In genomic region chr16:5508371-5508770, GRCh38 we compare ENCODE assay signal across 28 cellular contexts.
"Had no signal": no experiment of that assay in that cellular context is flagged by ENCODE, and none has a peak within 500 bp of the region (broad histone marks: within the 10 kb centered on the region; RNA-seq: fewer than 3 reads in every experiment).

No MANE protein-coding gene starts in this region.

- H3K27me3 ChIP-seq: neural progenitor cell, neutrophil, right lobe of liver, tibial nerve, vagina had no signal

- H3K9ac ChIP-seq: neural progenitor cell, parathyroid adenoma had no signal

- DNase-seq: hippocampal formation; kidney glomerular epithelial cell; left cardiac atrium; left lung; lower lobe of right lung; mammary epithelial cell; mesenchymal stem cell; naive B cell; natural killer cell; nephron progenitor cell; occipital lobe; psoas muscle; right lobe of liver; stimulated activated CD4-positive, alpha-beta T cell treated with anti-CD3 and anti-CD28 coated beads, Interleukin-1b, Interleukin-23, amount 100 ng/mL, for 48 hours; stimulated activated CD4-positive, alpha-beta T cell treated with anti-CD3 and anti-CD28 coated beads, Interleukin-2, amount 100 ng/mL, for 48 hours; stimulated activated CD4-positive, alpha-beta T cell treated with anti-CD3 and anti-CD28 coated beads, Interleukin-4, amount 100 ng/mL, for 4 hours; stimulated activated CD8-positive, alpha-beta memory T cell treated with anti-CD3 and anti-CD28 coated beads, Interleukin-4, amount 100 ng/mL, for 48 hours; stimulated activated naive CD4-positive, alpha-beta T cell treated with Interleukin-2 at 50 U/mL for 16 hours; stimulated activated naive CD8-positive, alpha-beta T cell treated with anti-CD3 and anti-CD28 coated beads, Interleukin-15, amount 100 ng/mL, for 72 hours; substantia nigra had no signal

- H3K4me1 ChIP-seq: left lung, lower lobe of right lung, parathyroid adenoma, psoas muscle, right lobe of liver, tibial nerve, vagina had no signal

- H3K36me3 ChIP-seq: left lung, lower lobe of right lung, neural progenitor cell, neutrophil, right lobe of liver, tibial nerve, vagina had no signal

- H2AFZ ChIP-seq: neural progenitor cell, parathyroid adenoma had no signal

- H3K79me2 ChIP-seq: parathyroid adenoma had no signal

- H3K9me3 ChIP-seq: left lung, lower lobe of right lung, neutrophil, psoas muscle, right lobe of liver, tibial nerve, vagina had no signal

- FAIRE-seq: keratinocyte had no signal

- H3K27ac ChIP-seq: left lung, lower lobe of right lung, neural progenitor cell, neutrophil, parathyroid adenoma, psoas muscle, right lobe of liver, vagina had no signal

- H3K4me3 ChIP-seq: left lung, lower lobe of right lung, neural progenitor cell, psoas muscle, right lobe of liver, smooth muscle cell, tibial nerve, vagina had no signal

- ATAC-seq: left cardiac atrium; left lung; lower lobe of right lung; natural killer cell; psoas muscle; right lobe of liver; stimulated activated memory B cell treated with anti-CD40 and anti-IgM and Interleukin-4, amounts not matched to agents 10 μg/mL and 1 μg/mL and 100 μg/mL, for 72 hours; stimulated activated naive CD8-positive, alpha-beta T cell treated with anti-CD3 and anti-CD28 coated beads, Interleukin-15, amount 100 ng/mL, for 72 hours had no signal

- H3K4me2 ChIP-seq: neural progenitor cell, smooth muscle cell had no signal
